ENCODE assay signal across 8 cellular contexts in genomic region chr22:35380537-35381423, GRCh38. TPM values are rescaled to one million over a fixed set of nuclear protein-coding genes. Genes with fewer than 3 reads are reported as not detected.
DNase-seq lines count a peak whose midpoint lies in the region; ATAC-seq and TF ChIP-seq lines count a peak whose summit lies in the region.

TSS of gene HMOX1 (plus strand) at chr22:35381096. CDS start at chr22:35381174, 78 bp downstream.

- peak within 1 kb of the TSS; percentile 70 for H3K4me3 ChIP-seq in GM12864 (ENCODE audit: low read depth, low read length)

- no peak for TF ChIP-seq CTCF in GM12864 (IDR thresholded peaks at IDR 0.05; ENCODE audit: low read depth, low read length, missing control alignments)

- ATAC-seq in HG02610 (IDR thresholded peaks at IDR 0.05; ENCODE audit: unreplicated experiment), result peak; percentile 60
- no peak for ATAC-seq in HG03097 (IDR thresholded peaks at IDR 0.05; ENCODE audit: low FRiP score, unreplicated experiment)

- DNase-seq in GM12864 (ENCODE audit: low read depth) (peak; percentile 43), NCI-H2196 treated with DMSO at 0.1 percent for 48 hours (lab: John Stamatoyannopoulos, UW; ENCODE audit: unreplicated experiment) (peak; percentile 21), dermis blood vessel endothelial cell (peak; percentile 91), left kidney (ENCODE audit: low read depth, low spot score) (peak; percentile 91)
- peak; percentile 27 for DNase-seq in activated CD4-positive, alpha-beta T cell treated with anti-CD3 and anti-CD28 coated beads, Interleukin-2, amount 50 U/mL, for 1 hour
- peak; percentile 70 for DNase-seq in stimulated activated CD4-positive, alpha-beta T cell treated with anti-CD3 and anti-CD28 coated beads, Interleukin-15, amount 100 ng/mL, for 24 hours

RNA-seq across cellular contexts. Expression of gene HMOX1, which starts in this region (rescaled TPM):
- 86.4 and 114 TPM in 2 replicates for total RNA-seq in dermis blood vessel endothelial cell

Comparison
In these comparisons a context has a peak if more than half of its experiments do, and no peak if none do; other contexts are left out.
1. DNase-seq: peak in every context shown above with its lines; median percentile 91 in dermis blood vessel endothelial cell; 91 in left kidney; 70 in stimulated activated CD4-positive, alpha-beta T cell treated with anti-CD3 and anti-CD28 coated beads, Interleukin-15, amount 100 ng/mL, for 24 hours; 43 in GM12864; 27 in activated CD4-positive, alpha-beta T cell treated with anti-CD3 and anti-CD28 coated beads, Interleukin-2, amount 50 U/mL, for 1 hour; 21 in NCI-H2196 treated with DMSO at 0.1 percent for 48 hours.